In genomic region chr22:41383085-41383484, GRCh38 we compare ENCODE assay signal across 8 cellular contexts. TPM values are rescaled to one million over a fixed set of nuclear protein-coding genes. Genes with fewer than 3 reads are reported as not detected.
DNase-seq lines count a peak whose midpoint lies in the region; ATAC-seq and TF ChIP-seq lines count a peak whose summit lies in the region.

No MANE protein-coding gene starts in this region.

- no peaks in the 10 kb centered on the region for H3K27me3 ChIP-seq in HUES48 (ENCODE audit: control insufficient read depth, insufficient read depth, low read length)

- H3K4me3 ChIP-seq in AG09309 (ENCODE audit: control insufficient read depth, low read depth, low read length) (peak overlapping the region; percentile 82), HUES48 (ENCODE audit: low read depth, low read length) (peak overlapping the region; percentile 78; the same call in 1 of the 2 replicates)

- H3K9me3 Mint-ChIP-seq in natural killer cell: no peaks in the 10 kb centered on the region

- H3K4me3 Mint-ChIP-seq in natural killer cell: peak overlapping the region; percentile 83

- TF ChIP-seq CTCF in AG09309 (IDR thresholded peaks at IDR 0.05; ENCODE audit: control insufficient read depth, insufficient read depth, low read depth, low read length, missing control alignments) (no peak), natural killer cell (IDR thresholded peaks at IDR 0.05) (no peak)

- intact Hi-C loops in natural killer cell (cut with micrococcal nuclease): no loop called here

- H3K36me3 ChIP-seq in HUES48 (ENCODE audit: control insufficient read depth, insufficient read depth, low read length): peaks cover 5% of the 10 kb centered on the region; the same call in 1 of the 2 replicates

- H3K4me1 Mint-ChIP-seq in natural killer cell: peaks cover 0 to 13% of the 10 kb centered on the region in 2 donors

- H3K27me3 Mint-ChIP-seq in natural killer cell (ENCODE audit: low read depth in 2 of 2): no peaks in the 10 kb centered on the region

- H3K9me3 ChIP-seq in HUES48 (ENCODE audit: control insufficient read depth, insufficient read depth, low read length): no peaks in the 10 kb centered on the region

- peak overlapping the region in 1 of 2 donors; percentile 94 for H3K27ac Mint-ChIP-seq in natural killer cell

- DNase-seq in AG09309 (ENCODE audit: low read depth): no peak
- no peak for DNase-seq in natural killer cell
- no peak for DNase-seq in AML-193 (lab: John Stamatoyannopoulos, UW)
- no peak for DNase-seq in epidermal melanocyte (ENCODE audit: insufficient read length, low spot score)
- no peak for DNase-seq in NCI-H510A treated with DMSO at 0.1 percent for 48 hours (lab: John Stamatoyannopoulos, UW)
- DNase-seq in AG20443 (ENCODE audit: low spot score): no peak

- no peak for ATAC-seq in natural killer cell

- no peak overlapping the region for H3K9ac ChIP-seq in HUES48 (ENCODE audit: low read depth, low read length)

- no peak overlapping the region for H3K27ac ChIP-seq in HUES48 (ENCODE audit: low read depth, low read length)
- H3K27ac ChIP-seq in cingulate gyrus (ENCODE audit: low read depth, low read length): peak overlapping the region; percentile 97

- H3K36me3 Mint-ChIP-seq in natural killer cell: no peaks in the 10 kb centered on the region

- H3K4me1 ChIP-seq in HUES48 (ENCODE audit: control insufficient read depth, insufficient read depth, low read length): peaks cover 18% of the 10 kb centered on the region

RNA-seq across cellular contexts. Expression of gene TEF, which starts 1.3 kb away (rescaled TPM):
- 1 to 10 TPM; 2.7 to 5.5 (median 3.0) TPM for total RNA-seq in natural killer cell
